In genomic region chr9:130445268-130445983, GRCh38 we compare ENCODE assay signal across 8 cellular contexts. TPM values are rescaled to one million over a fixed set of nuclear protein-coding genes. Genes with fewer than 3 reads are reported as not detected.
DNase-seq lines count a peak whose midpoint lies in the region; ATAC-seq, FAIRE-seq and TF ChIP-seq lines count a peak whose summit lies in the region.

No MANE protein-coding gene starts in this region.

- FAIRE-seq in A549 (lab: Jason Lieb, UNC), result no peak

- POLR2A ChIA-PET in A549 (lab: Yijun Ruan, JAX) (no interaction called here), MCF 10A (lab: Yijun Ruan, JAX) (interaction anchor here (0.8 to 2.1 kb wide), 9 partner anchors 8 to 270 kb away, joined by 3 to 12 read pairs (median 3); partner anchors contain the start of gene EXOSC2)

- BruUV-seq in MCF 10A (replicated peaks; lab: Mats Ljungman, UMichigan), result TSS peak; percentile 63

- H3K4me3 ChIP-seq in A549 (peak overlapping the region; percentile 77), tibial nerve (peak overlapping the region; percentile 18 to 56 (median 46))

- ATAC-seq in A549 (peak; percentile 49 to 79), left lobe of liver (peak; percentile 24), GM19455 (IDR thresholded peaks at IDR 0.05; ENCODE audit: unreplicated experiment) (no peak)

- CTCF ChIA-PET in A549 (lab: Yijun Ruan, JAX), result interaction anchor here (1.3 to 5.7 kb wide), 3 partner anchors 14 to 237 kb away, joined by 3 to 69 read pairs (median 4); no protein-coding TSS in a partner anchor
- CTCF ChIA-PET in MCF 10A (lab: Yijun Ruan, JAX), result interaction anchor here (0.7 to 1.1 kb wide), 2 partner anchors 22 to 256 kb away, joined by 3 read pairs; no protein-coding TSS in a partner anchor

- TF ChIP-seq POLR2A in A549 (IDR thresholded peaks at IDR 0.05; ENCODE audit: low read length), result no peak
- no peak for TF ChIP-seq POLR2A in tibial nerve (IDR thresholded peaks at IDR 0.05)

- WGBS in A549 (ENCODE audit: missing lambda C conversion rate), result 16% methylated on average over 23 of the region's 30 CpGs
- 10 to 13% methylated on average over 19 to 27 of the region's 30 CpGs for WGBS in tibial nerve, 2 donors

- H3K27me3 ChIP-seq in tibial nerve, result peaks cover 0 to 10% of the 10 kb centered on the region in 2 donors

- H3K4me1 Mint-ChIP-seq in HFFc6 (ENCODE audit: low read depth), result peaks cover 29% of the 10 kb centered on the region
- peaks cover 27% of the 10 kb centered on the region for H3K4me1 Mint-ChIP-seq in MCF 10A (ENCODE audit: insufficient read depth, unreplicated experiment)

- intact Hi-C loops in MCF 10A (cut with micrococcal nuclease), result no loop called here

- H3K4me3 Mint-ChIP-seq in HFFc6 (peak overlapping the region; percentile 85), MCF 10A (ENCODE audit: unreplicated experiment) (peak overlapping the region; percentile 95)

- DNase-seq in A549 (ENCODE audit: low read depth in 1 of 2, low spot score in 1 of 2) (peak in 1 of 2 experiments; percentile 56), HFFc6 (peak; percentile 9), MCF 10A (ENCODE audit: unreplicated experiment) (peak; percentile 93), left lobe of liver (ENCODE audit: low spot score) (peak; percentile 74), tibial nerve (ENCODE audit: low spot score in 2 of 2) (no peak), GM19240 (ENCODE audit: insufficient read length, low spot score) (no peak), retina (no peak)

- TF ChIP-seq CTCF in A549 (IDR thresholded peaks at IDR 0.05) (no peak), HFFc6 (IDR thresholded peaks at IDR 0.05) (peak; percentile 33), MCF 10A (IDR thresholded peaks at IDR 0.05; ENCODE audit: unreplicated experiment) (no peak), tibial nerve (IDR thresholded peaks at IDR 0.05) (no peak)

- no peak for TF ChIP-seq RAD21 in A549 (conservative IDR thresholded peaks at IDR 0.05 in 1 of 2, IDR thresholded peaks at IDR 0.05 in 1 of 2)

- H3K27ac Mint-ChIP-seq in HFFc6 (peak overlapping the region; percentile 85), MCF 10A (ENCODE audit: low read depth, unreplicated experiment) (peak overlapping the region; percentile 96)

- H3K27me3 Mint-ChIP-seq in HFFc6 (ENCODE audit: insufficient read depth) (no peaks in the 10 kb centered on the region; the same call in 1 of the 2 replicates), MCF 10A (ENCODE audit: insufficient read depth, unreplicated experiment) (no peaks in the 10 kb centered on the region)

- H3K36me3 Mint-ChIP-seq in HFFc6 (ENCODE audit: low read depth) (peaks cover 13% of the 10 kb centered on the region), MCF 10A (ENCODE audit: insufficient read depth, unreplicated experiment) (peaks cover 32% of the 10 kb centered on the region)

- H3K4me1 ChIP-seq in A549 (peaks cover 37% of the 10 kb centered on the region), tibial nerve (peaks cover 0 to 50% (median 23%) of the 10 kb centered on the region in 4 donors)

- TF ChIP-seq EP300 in A549 (IDR thresholded peaks at IDR 0.05) (no peak), tibial nerve (IDR thresholded peaks at IDR 0.05) (no peak)

- H3K9me3 ChIP-seq in A549 (peaks cover 14% of the 10 kb centered on the region; the same call in 1 of the 3 replicates), tibial nerve (peaks cover 0 to 25% (median 0%) of the 10 kb centered on the region in 4 donors)

- H3K36me3 ChIP-seq in tibial nerve, result no peaks in the 10 kb centered on the region

- H3K27ac ChIP-seq in A549, result peak overlapping the region; percentile 58 to 85; a peak in 5 of 6 replicates
- peak overlapping the region in 3 of 4 donors; percentile 67 to 82 (median 72) for H3K27ac ChIP-seq in tibial nerve

- H3K9me3 Mint-ChIP-seq in HFFc6, result peaks cover 16% of the 10 kb centered on the region
- peaks cover 8% of the 10 kb centered on the region for H3K9me3 Mint-ChIP-seq in MCF 10A (ENCODE audit: unreplicated experiment)

- H3K4me2 ChIP-seq in A549, result peak overlapping the region; percentile 100

TF ChIP-seq in A549, 52 proteins besides CTCF, POLR2A, EP300 and RAD21:
- TF ChIP-seq NFE2L2 (conservative IDR thresholded peaks at IDR 0.05; ENCODE audit: low read length) (no peak), RNF2 (IDR thresholded peaks at IDR 0.05; ENCODE audit: borderline replicate concordance, low read depth) (peak; percentile 65; the same call in 1 of the 2 replicates)

RNA-seq across cellular contexts. Expression of gene ASS1, which starts 0.7 kb away (rescaled TPM):
- polyA plus RNA-seq in A549 (2011; rRNA removed) (32.5 and 36.9 TPM in 2 replicates), A549 (2017; fragmentation: RNase III; extraction: RNeasy Plus Mini Kit Qiagen cat#74134 plus additional on column Dnase treatment) (11.3 to 12.9 TPM (median 11.8 TPM) in 3 replicates)
- polyA plus RNA-seq in A549 (2012; cell fraction: cytosol; rRNA removed), result 13.7 and 16.0 TPM in 2 replicates
- 8.3 and 11.0 TPM in 2 replicates for polyA plus RNA-seq in A549 (2012; cell fraction: nucleus; rRNA removed)
- polyA minus RNA-seq in A549 (2011; rRNA and poly(A)+ RNA removed), result 17.1 and 24.9 TPM in 2 replicates
- total RNA-seq in HFFc6 (2021; fragmentation: NEBNext Ultra II Directional; extraction: Animal tissue kit (Norgen Biotek cat#: 25700)), result 100 to 1,000 TPM in 1 of 6 experiments, 10 to 100 TPM in 5; 48.6 to 103 (median 53.7) TPM
- total RNA-seq in MCF 10A (2022) (204 and 299 TPM in 2 replicates), left lobe of liver (1,233 TPM), tibial nerve (100 to 1,000 TPM; 170 to 375 (median 297) TPM)

Comparison
In these comparisons a context has a peak if more than half of its experiments do, and no peak if none do; other contexts are left out.
1. DNase-seq: peak in HFFc6 (single experiment), MCF 10A (single experiment) and left lobe of liver (single experiment); none in tibial nerve (0 of 2), GM19240 (single experiment) and retina (single experiment).